Comparison of ENCODE assay signal across 20 cellular contexts in the genomic region with DNA sequence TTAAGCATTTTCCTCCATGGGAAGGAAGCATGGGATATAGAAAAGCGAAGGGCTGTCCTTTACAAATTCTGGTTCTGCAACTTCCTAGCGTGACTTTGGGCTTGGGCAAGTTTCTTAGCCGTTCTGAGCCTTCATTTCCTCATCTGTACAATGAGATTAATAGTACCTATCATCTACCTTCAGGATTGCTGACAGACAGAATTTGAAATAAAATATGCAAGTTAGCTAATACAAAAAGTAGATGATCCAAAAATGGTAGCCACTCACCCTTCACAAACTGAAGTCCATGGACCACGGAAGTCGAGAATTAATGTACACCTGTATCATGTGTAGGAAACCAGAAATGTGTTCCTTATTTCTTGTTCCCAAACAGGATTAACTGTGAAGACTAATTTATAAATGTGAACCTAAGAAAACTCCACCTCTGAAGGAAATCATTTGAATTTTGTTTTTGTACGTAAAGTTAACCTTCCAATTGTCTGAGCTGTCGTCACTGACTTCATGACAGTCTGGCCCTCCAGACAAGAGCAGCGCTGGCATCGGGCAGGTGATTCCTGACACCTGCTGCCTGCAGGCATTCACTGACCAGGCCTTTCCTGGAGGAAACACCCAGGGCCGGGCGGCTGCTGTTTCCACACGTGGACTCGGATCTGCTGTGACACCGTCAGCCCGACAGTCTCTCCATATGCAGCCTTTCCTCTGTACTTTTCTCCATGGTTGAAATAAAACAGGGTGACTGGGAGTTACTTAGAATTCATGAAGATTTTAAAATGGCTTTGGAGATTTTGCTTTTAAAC.
DNase-seq lines count a peak whose midpoint lies in the region; ATAC-seq and TF ChIP-seq lines count a peak whose summit lies in the region.
"Had no signal": no experiment of that assay in that cellular context is flagged by ENCODE, and none has a peak within 500 bp of the region (broad histone marks: within the 10 kb centered on the region; RNA-seq: fewer than 3 reads in every experiment).

No MANE protein-coding gene starts in this region.

- BruUV-seq in Panc1 (replicated peaks; lab: Mats Ljungman, UMichigan): TSS peak; percentile 46

- TF ChIP-seq POLR2A in tibial nerve (IDR thresholded peaks at IDR 0.05): no peak

- H3K27me3 Mint-ChIP-seq in GM23338 (ENCODE audit: insufficient read depth, low read depth, poor library complexity): peaks cover 19% of the 10 kb centered on the region
- no peaks in the 10 kb centered on the region for H3K27me3 Mint-ChIP-seq in endodermal cell (ENCODE audit: insufficient read depth)
- H3K27me3 Mint-ChIP-seq in progenitor cell of endocrine pancreas: no peaks in the 10 kb centered on the region

- H4K20me1 ChIP-seq in GM23338 (replicated peaks; ENCODE audit: insufficient read depth): peaks cover 2% of the 10 kb centered on the region; the same call in 1 of the 2 replicates

- CTCF ChIA-PET in Panc1 (lab: Charles Lee): no interaction called here

- no peak overlapping the region for H2BK15ac ChIP-seq in mesendoderm (replicated peaks; ENCODE audit: low read depth)

- H3K27ac Mint-ChIP-seq in GM23338: no peak overlapping the region
- peak overlapping the region; percentile 83 for H3K27ac Mint-ChIP-seq in endodermal cell
- peak overlapping the region; percentile 82 for H3K27ac Mint-ChIP-seq in progenitor cell of endocrine pancreas

- H3K9me3 ChIP-seq in Panc1 (ENCODE audit: control insufficient read depth, insufficient read depth, low read depth, low read length): no peaks in the 10 kb centered on the region
- H3K9me3 ChIP-seq in endodermal cell (ENCODE audit: control insufficient read depth, low read length): no peaks in the 10 kb centered on the region
- H3K9me3 ChIP-seq in tibial nerve: no peaks in the 10 kb centered on the region
- H3K9me3 ChIP-seq: BLaER1 treated with 17β-estradiol and CSF1 and Interleukin-3, amounts not matched to agents 10 nM and 100 nM; thyroid gland had no signal

- no peak overlapping the region for H2AFZ ChIP-seq in GM23338
- H2AFZ ChIP-seq: hepatocyte had no signal

- H3K4ac ChIP-seq in mesendoderm (ENCODE audit: low read depth, low read length): no peak overlapping the region

- H3K36me3 Mint-ChIP-seq in GM23338 (ENCODE audit: low read depth) (peaks cover 48% of the 10 kb centered on the region), endodermal cell (ENCODE audit: low read depth) (peaks cover 44% of the 10 kb centered on the region), progenitor cell of endocrine pancreas (ENCODE audit: insufficient read depth) (peaks cover 12% of the 10 kb centered on the region)

- no peak overlapping the region for H4K5ac ChIP-seq in mesendoderm (ENCODE audit: low read length)

- H3K4me1 ChIP-seq in GM23338 (ENCODE audit: insufficient read depth) (peaks cover 9% of the 10 kb centered on the region; the same call in 1 of the 2 replicates), Panc1 (ENCODE audit: control insufficient read depth, insufficient read depth, low read length) (peaks cover 36% of the 10 kb centered on the region), endodermal cell (ENCODE audit: control insufficient read depth, insufficient read depth, low read length) (no peaks in the 10 kb centered on the region), mesendoderm (ENCODE audit: control insufficient read depth, low read depth, low read length) (no peaks in the 10 kb centered on the region), tibial nerve (peaks cover 0 to 26% (median 0%) of the 10 kb centered on the region in 4 donors)

- H2BK5ac ChIP-seq in mesendoderm (ENCODE audit: low read length): no peak overlapping the region

- H3K4me3 Mint-ChIP-seq in GM23338 (no peak overlapping the region), endodermal cell (no peak overlapping the region), progenitor cell of endocrine pancreas (ENCODE audit: low read depth) (no peak overlapping the region)
- H3K4me3 Mint-ChIP-seq: H9 had no signal

- no peak for ATAC-seq in GM23338
- ATAC-seq in Panc1: no peak
- ATAC-seq: SK-N-SH treated with all-trans-retinoic acid at 6 μM for 48 hours had no signal

- 95% methylated on average over 15 of the region's 15 CpGs for WGBS in endodermal cell (ENCODE audit: insufficient coverage in 1 of 2, insufficient read length in 1 of 2), 2 experiments
- WGBS in mesendoderm (ENCODE audit: extremely low coverage, insufficient coverage, low lambda C conversion rate): no CpG with 5 or more reads among the region's 15 CpGs
- WGBS in tibial nerve, 2 donors: 80 to 84% methylated on average over 15 of the region's 15 CpGs

- H3K9me3 Mint-ChIP-seq in GM23338 (no peaks in the 10 kb centered on the region), endodermal cell (no peaks in the 10 kb centered on the region), progenitor cell of endocrine pancreas (ENCODE audit: low read depth) (no peaks in the 10 kb centered on the region)
- H3K9me3 Mint-ChIP-seq: H9 had no signal

- 0 out of 2 replicates have a peak overlapping the region, but pooled peaks have one; percentile 4 for H3K27ac ChIP-seq in GM23338 (ENCODE audit: low read depth)
- H3K27ac ChIP-seq in Panc1 (ENCODE audit: low read length): peak overlapping the region; percentile 54; the same call in 1 of the 2 replicates
- no peak overlapping the region for H3K27ac ChIP-seq in endodermal cell (ENCODE audit: low read depth, low read length)
- no peak overlapping the region for H3K27ac ChIP-seq in mesendoderm (ENCODE audit: low read depth, low read length)
- peak overlapping the region in 1 of 4 donors; percentile 26 for H3K27ac ChIP-seq in tibial nerve
- H3K27ac ChIP-seq: BLaER1 treated with 17β-estradiol and CSF1 and Interleukin-3, amounts not matched to agents 10 nM and 100 nM; hepatocyte; thyroid gland had no signal

- peaks cover 8% of the 10 kb centered on the region for H3K79me1 ChIP-seq in mesendoderm (ENCODE audit: low read length)

- TF ChIP-seq EP300 in tibial nerve (IDR thresholded peaks at IDR 0.05): no peak

- no peaks in the 10 kb centered on the region for H3K27me3 ChIP-seq in GM23338 (ENCODE audit: insufficient read depth)
- H3K27me3 ChIP-seq in Panc1 (ENCODE audit: control insufficient read depth, insufficient read depth, low read length): no peaks in the 10 kb centered on the region
- H3K27me3 ChIP-seq in endodermal cell (ENCODE audit: control insufficient read depth, insufficient read depth, low read length, poor library complexity, severe bottlenecking): no peaks in the 10 kb centered on the region
- H3K27me3 ChIP-seq in mesendoderm (ENCODE audit: insufficient read depth, low read length, poor library complexity): no peaks in the 10 kb centered on the region
- H3K27me3 ChIP-seq in tibial nerve: no peaks in the 10 kb centered on the region
- H3K27me3 ChIP-seq: BLaER1 treated with 17β-estradiol and CSF1 and Interleukin-3, amounts not matched to agents 10 nM and 100 nM; hepatocyte; thyroid gland had no signal

- H3K23ac ChIP-seq in mesendoderm (ENCODE audit: low read length): no peak overlapping the region

- TF ChIP-seq CTCF in GM23338 (conservative IDR thresholded peaks at IDR 0.05; ENCODE audit: low read depth in 2 of 2) (no peak), Panc1 (IDR thresholded peaks at IDR 0.05) (no peak), endodermal cell (conservative IDR thresholded peaks at IDR 0.05) (no peak), progenitor cell of endocrine pancreas (IDR thresholded peaks at IDR 0.05; ENCODE audit: unreplicated experiment) (no peak), tibial nerve (IDR thresholded peaks at IDR 0.05) (no peak)

- POLR2A ChIA-PET in Panc1 (lab: Charles Lee): no interaction called here

- in situ Hi-C loops in Panc1 (cut with HindIII; ENCODE audit: low pct_unique_long_range_greater_than_20kb, low sequenced_read_pairs): no loop called here

- no peak overlapping the region for H2BK120ac ChIP-seq in mesendoderm (ENCODE audit: low read depth, low read length)

- H3K79me2 ChIP-seq in GM23338 (replicated peaks; ENCODE audit: insufficient read depth): peaks cover 6% of the 10 kb centered on the region
- peaks cover 6% of the 10 kb centered on the region for H3K79me2 ChIP-seq in mesendoderm (ENCODE audit: control insufficient read depth, insufficient read depth, low read length)
- H3K79me2 ChIP-seq: hepatocyte had no signal

- H3K36me3 ChIP-seq in GM23338 (ENCODE audit: insufficient read depth) (peaks cover 10% of the 10 kb centered on the region; the same call in 1 of the 2 replicates), Panc1 (ENCODE audit: control insufficient read depth, insufficient read depth, low read length) (peaks cover 4% of the 10 kb centered on the region), endodermal cell (ENCODE audit: control insufficient read depth, insufficient read depth, low read length) (peaks cover 82% of the 10 kb centered on the region), mesendoderm (ENCODE audit: control insufficient read depth, insufficient read depth, low read length) (peaks cover 15% of the 10 kb centered on the region), tibial nerve (peaks cover 4 to 99% (median 10%) of the 10 kb centered on the region in 3 donors)

- intact Hi-C loops in Panc1 (cut with micrococcal nuclease; ENCODE audit: unreplicated experiment): no loop called here

- H2AK5ac ChIP-seq in mesendoderm (ENCODE audit: low read length): no peak overlapping the region

- H3K9me2 ChIP-seq in GM23338 (ENCODE audit: insufficient read depth): no peaks in the 10 kb centered on the region

- no peak overlapping the region for H3K4me3 ChIP-seq in GM23338
- no peak overlapping the region for H3K4me3 ChIP-seq in Panc1 (ENCODE audit: low read depth in 2 of 2, low read length in 2 of 2)
- H3K4me3 ChIP-seq in endodermal cell (ENCODE audit: low read length): no peak overlapping the region
- H3K4me3 ChIP-seq in mesendoderm (ENCODE audit: low read length): no peak overlapping the region
- H3K4me3 ChIP-seq in tibial nerve: no peak overlapping the region
- H3K4me3 ChIP-seq: BLaER1 treated with 17β-estradiol and CSF1 and Interleukin-3, amounts not matched to agents 10 nM and 100 nM; hepatocyte; thyroid gland had no signal

- H3K4me2 ChIP-seq in GM23338 (no peak overlapping the region), mesendoderm (ENCODE audit: low read length) (no peak overlapping the region)
- H3K4me2 ChIP-seq: BLaER1 treated with 17β-estradiol and CSF1 and Interleukin-3, amounts not matched to agents 10 nM and 100 nM; hepatocyte had no signal

- H3K4me1 Mint-ChIP-seq in GM23338 (peaks cover 6% of the 10 kb centered on the region; the same call in 2 of the 3 replicates), endodermal cell (no peaks in the 10 kb centered on the region), progenitor cell of endocrine pancreas (ENCODE audit: low read depth) (peaks cover 8% of the 10 kb centered on the region)

- no peak overlapping the region for H4K8ac ChIP-seq in mesendoderm (ENCODE audit: low read depth, low read length)

- H3K18ac ChIP-seq in mesendoderm (ENCODE audit: low read length): no peak overlapping the region

- H3K9ac ChIP-seq in endodermal cell (ENCODE audit: extremely low read depth, low read length, poor library complexity, severe bottlenecking): no peak overlapping the region
- H3K9ac ChIP-seq in mesendoderm (ENCODE audit: low read length): no peak overlapping the region
- H3K9ac ChIP-seq: BLaER1 treated with 17β-estradiol and CSF1 and Interleukin-3, amounts not matched to agents 10 nM and 100 nM had no signal

- no peak overlapping the region for H3K56ac ChIP-seq in mesendoderm (ENCODE audit: low read length)

- DNase-seq in GM23338 (ENCODE audit: low spot score) (no peak), Panc1 (ENCODE audit: low read depth, low spot score) (no peak), endodermal cell (no peak), progenitor cell of endocrine pancreas (ENCODE audit: low spot score, unreplicated experiment) (no peak), NOMO-1 treated with DMSO at 0.1 percent for 48 hours (lab: John Stamatoyannopoulos, UW; ENCODE audit: unreplicated experiment) (no peak), mesendoderm (no peak), tibial nerve (ENCODE audit: low spot score in 2 of 2) (no peak)
- DNase-seq: activated CD4-positive, alpha-beta T cell treated with anti-CD3 and anti-CD28 coated beads for 4 hours; activated naive CD4-positive, alpha-beta T cell treated with anti-CD3 and anti-CD28 coated beads, Interleukin-2, amount 50 U/mL, for 16 hours; DMS53; effector CD4-positive, alpha-beta T cell; H9; NCI-H2029; NCI-H526; stimulated activated CD4-positive, alpha-beta T cell treated with anti-CD3 and anti-CD28 coated beads, Interleukin-4, amount 100 ng/mL, for 4 hours; stimulated activated CD8-positive, alpha-beta memory T cell treated with anti-CD3 and anti-CD28 coated beads, Interleukin-4, amount 100 ng/mL, for 48 hours; thyroid gland had no signal

- no peaks in the 10 kb centered on the region for H3F3A ChIP-seq in GM23338 (replicated peaks; ENCODE audit: low read depth)

Comparison
In these comparisons a context has a peak if more than half of its experiments do, and no peak if none do; other contexts are left out.
1. H3K27ac ChIP-seq: peak in GM23338 (single experiment) and Panc1 (single experiment); none in endodermal cell (single experiment) and mesendoderm (single experiment).